8 cellular contexts compared by ENCODE assay signal in genomic region chr20:49676581-49677291, GRCh38. TPM values are rescaled to one million over a fixed set of nuclear protein-coding genes. Genes with fewer than 3 reads are reported as not detected.
A peak's percentile ranks its signal among the peaks of the same experiment; 100 is the strongest.
DNase-seq lines count a peak whose midpoint lies in the region; ATAC-seq and TF ChIP-seq lines count a peak whose summit lies in the region.

No MANE protein-coding gene starts in this region.

- H3K9me3 Mint-ChIP-seq in endodermal cell: no peaks in the 10 kb centered on the region

- H3K9ac ChIP-seq in endodermal cell (ENCODE audit: extremely low read depth, low read length, poor library complexity, severe bottlenecking): no peak overlapping the region

- DNase-seq in AG08396 (ENCODE audit: low spot score): peak; percentile 33
- peak; percentile 39 for DNase-seq in T-helper 22 cell (ENCODE audit: low read depth)
- DNase-seq in endodermal cell: no peak
- peak; percentile 38 for DNase-seq in non-pigmented ciliary epithelial cell (ENCODE audit: low read depth)
- DNase-seq in nucleus accumbens (lab: John Stamatoyannopoulos, UW): no peak
- no peak for DNase-seq in NCI-H345 treated with DMSO at 0.1 percent for 48 hours (lab: John Stamatoyannopoulos, UW; ENCODE audit: unreplicated experiment)

- H3K27ac ChIP-seq in endodermal cell (ENCODE audit: low read depth, low read length): no peak overlapping the region

- peaks cover 2% of the 10 kb centered on the region for H3K36me3 Mint-ChIP-seq in endodermal cell (ENCODE audit: low read depth)

- no peaks in the 10 kb centered on the region for H3K9me3 ChIP-seq in endodermal cell (ENCODE audit: control insufficient read depth, low read length)

- H3K36me3 ChIP-seq in endodermal cell (ENCODE audit: control insufficient read depth, insufficient read depth, low read length): no peaks in the 10 kb centered on the region

- H3K27ac Mint-ChIP-seq in endodermal cell: peak overlapping the region; percentile 35

- 93 to 97% methylated on average over 5 to 6 of the region's 6 CpGs for WGBS in endodermal cell (ENCODE audit: insufficient coverage in 1 of 2, insufficient read length in 1 of 2), 2 experiments

- H3K4me1 ChIP-seq in endodermal cell (ENCODE audit: control insufficient read depth, insufficient read depth, low read length): peaks cover 34% of the 10 kb centered on the region

- no peaks in the 10 kb centered on the region for H3K27me3 ChIP-seq in endodermal cell (ENCODE audit: control insufficient read depth, insufficient read depth, low read length, poor library complexity, severe bottlenecking)

- H3K27me3 Mint-ChIP-seq in endodermal cell (ENCODE audit: insufficient read depth): no peaks in the 10 kb centered on the region

- no peak for TF ChIP-seq CTCF in endodermal cell (conservative IDR thresholded peaks at IDR 0.05)

- H3K4me3 ChIP-seq in endodermal cell (ENCODE audit: low read length): no peak overlapping the region

- no peak overlapping the region for H3K4me3 Mint-ChIP-seq in endodermal cell

- ATAC-seq in GM18870 (IDR thresholded peaks at IDR 0.05; ENCODE audit: unreplicated experiment) (peak; percentile 64), HG03432 (IDR thresholded peaks at IDR 0.05; ENCODE audit: unreplicated experiment) (peak; percentile 69)

- H3K4me1 Mint-ChIP-seq in endodermal cell: peaks cover 72% of the 10 kb centered on the region

RNA-seq across cellular contexts. Expression of gene B4GALT5, which starts 36.9 kb away (rescaled TPM):
- 10 to 100 TPM; 57.0 to 58.8 TPM for total RNA-seq in endodermal cell
- 41.0 TPM for polyA plus RNA-seq in endodermal cell (2013, experiment 1 of 2)
- 35.9 TPM for polyA plus RNA-seq in endodermal cell (2013, experiment 2 of 2)

Comparison
In these comparisons a context has a peak if more than half of its experiments do, and no peak if none do; other contexts are left out.
1. DNase-seq: peak in AG08396 (single experiment), T-helper 22 cell (single experiment) and non-pigmented ciliary epithelial cell (single experiment); none in endodermal cell (single experiment), nucleus accumbens (0 of 56) and NCI-H345 treated with DMSO at 0.1 percent for 48 hours (single experiment).